In genomic region chr14:76975865-76976622, GRCh38 we compare ENCODE assay signal across 26 cellular contexts. TPM values are rescaled to one million over a fixed set of nuclear protein-coding genes. Genes with fewer than 3 reads are reported as not detected.
DNase-seq lines count a peak whose midpoint lies in the region; ATAC-seq, FAIRE-seq and TF ChIP-seq lines count a peak whose summit lies in the region.
"Had no signal": no experiment of that assay in that cellular context is flagged by ENCODE, and none has a peak within 500 bp of the region (broad histone marks: within the 10 kb centered on the region; RNA-seq: fewer than 3 reads in every experiment).

No MANE protein-coding gene starts in this region.

- H3K36me3 Mint-ChIP-seq in activated CD4-positive, alpha-beta T cell treated with anti-CD3 and anti-CD28 coated beads for 36 hours (ENCODE audit: low read depth) = no peaks in the 10 kb centered on the region
- H3K36me3 Mint-ChIP-seq: activated CD8-positive, alpha-beta memory T cell treated with anti-CD3 and anti-CD28 coated beads, Interleukin-2, amount 10 ng/mL, durations not matched to agents 7 days and 5 days had no signal

- FAIRE-seq in pancreas (lab: Jason Lieb, UNC) = no peak
- FAIRE-seq: GM12878 had no signal

- H3K27ac ChIP-seq in pancreas (no peak overlapping the region), ovary (no peak overlapping the region)
- H3K27ac ChIP-seq: ascending aorta, KMS-11, thoracic aorta had no signal

- H3K4me2 ChIP-seq in Loucy (ENCODE audit: low read depth, low read length, poor library complexity, severe bottlenecking) = peak overlapping the region; percentile 14
- H3K4me2 ChIP-seq: KMS-11 had no signal

- H3K4me1 ChIP-seq in Loucy (ENCODE audit: insufficient read depth, low read length, poor library complexity, severe bottlenecking) (peaks cover 39% of the 10 kb centered on the region), pancreas (no peaks in the 10 kb centered on the region), ovary (ENCODE audit: insufficient read depth) (peaks cover 3% of the 10 kb centered on the region)
- H3K4me1 ChIP-seq: HAP-1 had no signal

- no peak for TF ChIP-seq CTCF in Loucy (conservative IDR thresholded peaks at IDR 0.05; ENCODE audit: low read length)
- TF ChIP-seq CTCF in pancreas (IDR thresholded peaks at IDR 0.05) = no peak
- TF ChIP-seq CTCF in ovary (IDR thresholded peaks at IDR 0.05) = no peak

- H3K4me1 Mint-ChIP-seq in activated CD4-positive, alpha-beta T cell treated with anti-CD3 and anti-CD28 coated beads for 36 hours = peaks cover 26% of the 10 kb centered on the region

- no peak overlapping the region for H3K27ac Mint-ChIP-seq in activated CD4-positive, alpha-beta T cell treated with anti-CD3 and anti-CD28 coated beads for 36 hours
- H3K27ac Mint-ChIP-seq: activated CD8-positive, alpha-beta memory T cell treated with anti-CD3 and anti-CD28 coated beads, Interleukin-2, amount 10 ng/mL, durations not matched to agents 7 days and 5 days had no signal

- peak overlapping the region; percentile 40 for H3K9ac ChIP-seq in Loucy (ENCODE audit: low read depth, low read length, poor library complexity, severe bottlenecking)
- H3K9ac ChIP-seq: KMS-11 had no signal

- H3K4me3 ChIP-seq in Loucy (ENCODE audit: low read length, poor library complexity, severe bottlenecking) = no peak overlapping the region
- no peak overlapping the region for H3K4me3 ChIP-seq in pancreas
- H3K4me3 ChIP-seq in ovary = no peak overlapping the region
- H3K4me3 ChIP-seq: ascending aorta, GM12878, HAP-1, SJCRH30, thoracic aorta had no signal

- no peak for TF ChIP-seq POLR2A in ovary (IDR thresholded peaks at IDR 0.05)

- WGBS in pancreas, 2 donors = 52 to 55% methylated on average over 10 of the region's 10 CpGs
- WGBS in ovary, 3 donors = 72 to 73% (median 73%) methylated on average over 10 of the region's 10 CpGs

- ATAC-seq in left ventricle myocardium superior (peak; percentile 53), pancreas (peak in 3 of 4 donors; percentile 9 to 37 (median 24)), GM18519 (IDR thresholded peaks at IDR 0.05; ENCODE audit: low FRiP score, unreplicated experiment) (no peak)
- no peak for ATAC-seq in activated CD4-positive, alpha-beta T cell treated with anti-CD3 and anti-CD28 coated beads for 36 hours
- ATAC-seq: activated CD8-positive, alpha-beta memory T cell treated with anti-CD3 and anti-CD28 coated beads, Interleukin-2, amount 10 ng/mL, durations not matched to agents 7 days and 5 days; GM12878; left colon had no signal

- CTCF ChIA-PET in activated CD4-positive, alpha-beta T cell treated with anti-CD3 and anti-CD28 coated beads for 36 hours (lab: Charles Lee) = interaction anchor here (0.5 to 1.2 kb wide), 2 partner anchors 95 to 821 kb away, joined by 3 to 4 read pairs; no protein-coding TSS in a partner anchor

- H3K36me3 ChIP-seq in Loucy (ENCODE audit: insufficient read depth, low read length) (no peaks in the 10 kb centered on the region), pancreas (no peaks in the 10 kb centered on the region), ovary (no peaks in the 10 kb centered on the region)
- H3K36me3 ChIP-seq: ascending aorta, HAP-1, SJCRH30, thoracic aorta had no signal

- 0 out of 2 replicates have a peak overlapping the region, but pooled peaks have one; percentile 6 for H2AFZ ChIP-seq in Loucy (ENCODE audit: low read length)

- no peaks in the 10 kb centered on the region for H3K27me3 Mint-ChIP-seq in activated CD4-positive, alpha-beta T cell treated with anti-CD3 and anti-CD28 coated beads for 36 hours
- H3K27me3 Mint-ChIP-seq: activated CD8-positive, alpha-beta memory T cell treated with anti-CD3 and anti-CD28 coated beads, Interleukin-2, amount 10 ng/mL, durations not matched to agents 7 days and 5 days had no signal

- POLR2A ChIA-PET in activated CD4-positive, alpha-beta T cell treated with anti-CD3 and anti-CD28 coated beads for 36 hours (lab: Charles Lee) = interaction anchor here (2.2 kb wide), 1 partner anchor 14 kb away, joined by 15 read pairs; no protein-coding TSS in a partner anchor

- DNase-seq in ELF-1 (ENCODE audit: low read depth, low spot score) (peak; percentile 74), left ventricle myocardium superior (peak; percentile 49), pancreas (no peak), ovary (no peak), pons (ENCODE audit: low spot score) (no peak)
- DNase-seq in activated CD4-positive, alpha-beta T cell treated with anti-CD3 and anti-CD28 coated beads for 36 hours = no peak
- DNase-seq: activated CD4-positive, CD25-positive, alpha-beta regulatory T cell treated with anti-CD3 and anti-CD28 coated beads, Interleukin-2, amount 50 U/mL, for 72 hours; activated CD8-positive, alpha-beta memory T cell treated with anti-CD3 and anti-CD28 coated beads, Interleukin-2, amount 10 ng/mL, durations not matched to agents 7 days and 5 days; activated effector memory CD4-positive, alpha-beta T cell treated with anti-CD3 and anti-CD28 coated beads, Interleukin-2, amount 50 U/mL, for 16 hours; AML-193; Calu3; GDM1; left colon; NCI-H1105 treated with DMSO at 0.1 percent for 48 hours; NCI-H2171; NCI-H526 treated with DMSO at 0.1 percent for 48 hours; posterior cingulate gyrus; SJCRH30; stimulated activated CD8-positive, alpha-beta memory T cell treated with anti-CD3 and anti-CD28 coated beads, Interleukin-4, amount 100 ng/mL, for 48 hours had no signal

- no peaks in the 10 kb centered on the region for H3K9me2 ChIP-seq in Loucy (replicated peaks; ENCODE audit: low read depth, low read length)

- no peaks in the 10 kb centered on the region for H3K27me3 ChIP-seq in Loucy (ENCODE audit: insufficient read depth, low read length, poor library complexity, severe bottlenecking)
- no peaks in the 10 kb centered on the region for H3K27me3 ChIP-seq in pancreas
- no peaks in the 10 kb centered on the region for H3K27me3 ChIP-seq in ovary
- H3K27me3 ChIP-seq: ascending aorta, SJCRH30 had no signal

- no peaks in the 10 kb centered on the region for H3K79me2 ChIP-seq in Loucy (ENCODE audit: insufficient read depth, low read length)

- intact Hi-C loops in left ventricle myocardium superior (cut with micrococcal nuclease) = no loop called here
- intact Hi-C loops in pancreas (cut with DNase I) = no loop called here
- intact Hi-C loops in ovary (cut with DNase I) = no loop called here
- intact Hi-C loops in activated CD4-positive, alpha-beta T cell treated with anti-CD3 and anti-CD28 coated beads for 36 hours (cut with DNase I, micrococcal nuclease) = no loop called here

- H4K20me1 ChIP-seq in Loucy (ENCODE audit: insufficient read depth, low read length, poor library complexity, severe bottlenecking) = no peaks in the 10 kb centered on the region

- H3K9me3 Mint-ChIP-seq in activated CD4-positive, alpha-beta T cell treated with anti-CD3 and anti-CD28 coated beads for 36 hours (ENCODE audit: low read depth) = peaks cover 1% of the 10 kb centered on the region

- H3K4me3 Mint-ChIP-seq in activated CD4-positive, alpha-beta T cell treated with anti-CD3 and anti-CD28 coated beads for 36 hours = no peak overlapping the region
- H3K4me3 Mint-ChIP-seq: activated CD8-positive, alpha-beta memory T cell treated with anti-CD3 and anti-CD28 coated beads, Interleukin-2, amount 10 ng/mL, durations not matched to agents 7 days and 5 days had no signal

- H3F3A ChIP-seq in Loucy (ENCODE audit: low read depth) = no peaks in the 10 kb centered on the region

- no peak for TF ChIP-seq EP300 in ovary (IDR thresholded peaks at IDR 0.05)

- H3K9me3 ChIP-seq in Loucy (ENCODE audit: insufficient read depth, low read depth, low read length) = no peaks in the 10 kb centered on the region
- no peaks in the 10 kb centered on the region for H3K9me3 ChIP-seq in pancreas
- no peaks in the 10 kb centered on the region for H3K9me3 ChIP-seq in ovary
- H3K9me3 ChIP-seq: ascending aorta, HAP-1, SJCRH30, thoracic aorta had no signal

RNA-seq across cellular contexts. Expression of gene IRF2BPL, which starts 52.5 kb away (rescaled TPM):
- total RNA-seq in left ventricle myocardium superior (42.8 TPM), pancreas (10 to 100 TPM; 15.4 to 32.2 (median 25.5) TPM), ovary (100 to 1,000 TPM in 2 of 7 donors, 10 to 100 TPM in 5; 52.2 to 126 (median 78.4) TPM)
- polyA plus RNA-seq in pancreas (10 to 100 TPM in 1 of 2 donors, 1 to 10 TPM in 1; 6.2 to 13.7 TPM), ovary (10 to 100 TPM; 14.1 to 35.0 TPM)
- 10 to 100 TPM; 34.3 to 40.1 TPM for total RNA-seq in activated CD4-positive, alpha-beta T cell treated with anti-CD3 and anti-CD28 coated beads for 36 hours

Comparison
In these comparisons a context has a peak if more than half of its experiments do, and no peak if none do; other contexts are left out.
1. DNase-seq: peak in ELF-1 (single experiment) and left ventricle myocardium superior (single experiment); none in pancreas (0 of 6), ovary (0 of 5), pons (single experiment) and activated CD4-positive, alpha-beta T cell treated with anti-CD3 and anti-CD28 coated beads for 36 hours (single experiment).
2. ATAC-seq: peak in left ventricle myocardium superior (single experiment) and pancreas (3 of 4); none in activated CD4-positive, alpha-beta T cell treated with anti-CD3 and anti-CD28 coated beads for 36 hours (single experiment) and GM18519 (single experiment).